8 cellular contexts compared by ENCODE assay signal in genomic region chr3:156676467-156677119, GRCh38. TPM values are rescaled to one million over a fixed set of nuclear protein-coding genes. Genes with fewer than 3 reads are reported as not detected.
DNase-seq lines count a peak whose midpoint lies in the region; ATAC-seq, FAIRE-seq and TF ChIP-seq lines count a peak whose summit lies in the region.

No MANE protein-coding gene starts in this region.

- 77 to 84% (median 80%) methylated on average over 4 of the region's 4 CpGs for WGBS in small intestine, 3 donors

- peak overlapping the region; percentile 68 for H3K27ac Mint-ChIP-seq in Caco-2 (ENCODE audit: unreplicated experiment)
- H3K27ac Mint-ChIP-seq in natural killer cell treated with Interleukin-12 subunit alpha and Interleukin-12 subunit beta and Interleukin-15 and Interleukin-18, amount 100 ng/mL, for 72 hours = peak overlapping the region; percentile 86 to 89

- H3K27me3 ChIP-seq in Caco-2 (replicated peaks; ENCODE audit: control insufficient read depth, insufficient read depth, low read length) (no peaks in the 10 kb centered on the region), MG63 (no peaks in the 10 kb centered on the region), small intestine (ENCODE audit: control insufficient read depth in 2 of 2, insufficient read depth in 2 of 2, low read length in 2 of 2) (no peaks in the 10 kb centered on the region)

- peak overlapping the region; percentile 97 for H3K4me3 Mint-ChIP-seq in Caco-2 (ENCODE audit: unreplicated experiment)
- H3K4me3 Mint-ChIP-seq in natural killer cell treated with Interleukin-12 subunit alpha and Interleukin-12 subunit beta and Interleukin-15 and Interleukin-18, amount 100 ng/mL, for 72 hours = peak overlapping the region; percentile 90

- no peak for ATAC-seq in natural killer cell treated with Interleukin-12 subunit alpha and Interleukin-12 subunit beta and Interleukin-15 and Interleukin-18, amount 100 ng/mL, for 72 hours
- no peak for ATAC-seq in GM21717 (IDR thresholded peaks at IDR 0.05; ENCODE audit: unreplicated experiment)

- BruUV-seq in Caco-2 (replicated peaks; lab: Mats Ljungman, UMichigan) = no TSS peak

- FAIRE-seq in small intestine (lab: Jason Lieb, UNC) = no peak

- DNase-seq in Caco-2 = no peak
- DNase-seq in MG63 = no peak
- DNase-seq in caudate nucleus (lab: John Stamatoyannopoulos, UW) = peak in 1 of 61 donors; percentile 3
- DNase-seq in natural killer cell treated with Interleukin-12 subunit alpha and Interleukin-12 subunit beta and Interleukin-15 and Interleukin-18, amount 100 ng/mL, for 72 hours (ENCODE audit: low spot score) = no peak
- DNase-seq in T1000 (lab: John Stamatoyannopoulos, UW) = no peak
- no peak for DNase-seq in NK-92 (lab: John Stamatoyannopoulos, UW; ENCODE audit: unreplicated experiment)
- no peak for DNase-seq in small intestine

- intact Hi-C loops in Caco-2 (cut with micrococcal nuclease; ENCODE audit: unreplicated experiment) = no loop called here

- no peaks in the 10 kb centered on the region for H3K9me3 Mint-ChIP-seq in Caco-2 (ENCODE audit: unreplicated experiment)
- no peaks in the 10 kb centered on the region for H3K9me3 Mint-ChIP-seq in natural killer cell treated with Interleukin-12 subunit alpha and Interleukin-12 subunit beta and Interleukin-15 and Interleukin-18, amount 100 ng/mL, for 72 hours

- no peaks in the 10 kb centered on the region for H3K36me3 ChIP-seq in Caco-2 (ENCODE audit: control insufficient read depth, insufficient read depth, low read length)
- H3K36me3 ChIP-seq in MG63 = peaks cover 45% of the 10 kb centered on the region
- H3K36me3 ChIP-seq in small intestine (ENCODE audit: control insufficient read depth in 2 of 2, insufficient read depth in 2 of 2, low read length in 2 of 2) = peaks cover 10 to 11% of the 10 kb centered on the region in 2 donors

- peaks cover 7% of the 10 kb centered on the region for H3K4me1 Mint-ChIP-seq in Caco-2 (ENCODE audit: low read depth, unreplicated experiment)
- peaks cover 56 to 71% of the 10 kb centered on the region in 2 donors for H3K4me1 Mint-ChIP-seq in natural killer cell treated with Interleukin-12 subunit alpha and Interleukin-12 subunit beta and Interleukin-15 and Interleukin-18, amount 100 ng/mL, for 72 hours (ENCODE audit: low read depth in 2 of 2)

- no peaks in the 10 kb centered on the region for H3K27me3 Mint-ChIP-seq in Caco-2 (ENCODE audit: insufficient read depth, unreplicated experiment)
- no peaks in the 10 kb centered on the region for H3K27me3 Mint-ChIP-seq in natural killer cell treated with Interleukin-12 subunit alpha and Interleukin-12 subunit beta and Interleukin-15 and Interleukin-18, amount 100 ng/mL, for 72 hours

- peak overlapping the region; percentile 84 for H3K4me3 ChIP-seq in Caco-2 (ENCODE audit: low read depth, low read length)
- peak overlapping the region; percentile 85 for H3K4me3 ChIP-seq in MG63
- peak overlapping the region in 1 of 2 donors; percentile 88 for H3K4me3 ChIP-seq in small intestine (ENCODE audit: low read depth in 1 of 2, low read length in 2 of 2)

- H3K27ac ChIP-seq in caudate nucleus (ENCODE audit: low read depth, low read length) (peak overlapping the region; percentile 87), small intestine (ENCODE audit: low read depth in 1 of 2, low read length in 1 of 2) (no peak overlapping the region)

- H3K9me3 ChIP-seq in Caco-2 (no peaks in the 10 kb centered on the region), MG63 (no peaks in the 10 kb centered on the region), small intestine (ENCODE audit: control insufficient read depth, low read depth) (no peaks in the 10 kb centered on the region)

- peaks cover 46% of the 10 kb centered on the region for H3K36me3 Mint-ChIP-seq in Caco-2 (ENCODE audit: insufficient read depth, unreplicated experiment)
- H3K36me3 Mint-ChIP-seq in natural killer cell treated with Interleukin-12 subunit alpha and Interleukin-12 subunit beta and Interleukin-15 and Interleukin-18, amount 100 ng/mL, for 72 hours = peaks cover 32% of the 10 kb centered on the region

- POLR2A ChIA-PET in Caco-2 (lab: Charles Lee) = interaction anchor here (3.2 kb wide), 1 partner anchor 412 kb away, joined by 26 read pairs; no protein-coding TSS in a partner anchor

- no peak for TF ChIP-seq CTCF in Caco-2 (IDR thresholded peaks at IDR 0.05; ENCODE audit: insufficient read depth in 1 of 2, low read depth in 1 of 2, low read length in 1 of 2, severe bottlenecking in 1 of 2, unreplicated experiment in 1 of 2)

- CTCF ChIA-PET in Caco-2 (lab: Charles Lee) = no interaction called here

- peaks cover 20% of the 10 kb centered on the region for H3K4me1 ChIP-seq in Caco-2
- H3K4me1 ChIP-seq in small intestine (ENCODE audit: control insufficient read depth in 2 of 2, insufficient read depth in 1 of 2, low read depth in 1 of 2, low read length in 1 of 2) = peaks cover 10 to 14% of the 10 kb centered on the region in 2 donors

RNA-seq across cellular contexts. Expression of gene TIPARP, which starts 2.2 kb away (rescaled TPM):
- 15.8 and 18.2 TPM in 2 replicates for total RNA-seq in Caco-2 (2022)
- total RNA-seq in MG63 (2014; rRNA removed; shearing (Covaris generic); ENCODE audit: low replicate concordance) = 46.1 and 74.7 TPM in 2 replicates
- 10 to 100 TPM; 35.9 to 38.0 TPM for total RNA-seq in natural killer cell treated with Interleukin-12 subunit alpha and Interleukin-12 subunit beta and Interleukin-15 and Interleukin-18, amount 100 ng/mL, for 72 hours
- polyA plus RNA-seq in small intestine = 10 to 100 TPM in 2 of 3 donors, 1 to 10 TPM in 1; 8.5 to 18.1 (median 13.2) TPM
